ENCODE assay signal across 14 cellular contexts in the genomic region with DNA sequence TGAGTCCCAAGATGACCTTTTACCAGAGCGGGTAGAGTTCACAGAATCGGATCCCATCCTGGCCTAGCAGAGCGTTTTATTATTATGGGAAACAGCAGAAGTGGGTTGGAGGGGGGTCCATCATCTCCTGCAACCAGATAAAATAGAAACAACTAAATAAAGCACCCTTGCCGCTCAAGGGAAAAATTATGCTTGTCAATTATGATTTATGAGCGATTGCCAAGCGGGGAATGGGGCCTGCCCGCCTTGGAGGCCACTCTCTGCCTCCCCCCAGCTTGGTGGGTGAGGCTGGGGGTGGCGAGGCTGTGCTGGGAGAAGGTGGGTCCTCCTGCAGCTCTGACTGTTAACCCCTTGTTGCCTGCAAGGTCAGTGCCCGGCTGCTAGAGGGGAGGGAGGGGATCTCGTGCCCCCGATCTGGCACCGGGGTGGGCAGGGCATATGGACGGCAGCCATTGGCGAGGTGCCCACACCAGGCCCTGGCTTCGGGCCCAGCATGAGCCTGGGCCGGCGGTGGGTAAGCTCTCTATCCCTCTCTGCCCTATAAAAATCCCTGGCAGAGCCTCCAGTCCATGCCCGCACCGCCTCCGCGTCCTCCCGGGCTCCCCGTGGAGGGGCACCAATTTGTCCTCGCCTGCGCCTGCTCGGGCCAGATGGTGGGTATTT.
DNase-seq lines count a peak whose midpoint lies in the region; ATAC-seq and TF ChIP-seq lines count a peak whose summit lies in the region.
"Had no signal": no experiment of that assay in that cellular context is flagged by ENCODE, and none has a peak within 500 bp of the region (broad histone marks: within the 10 kb centered on the region; RNA-seq: fewer than 3 reads in every experiment).

No MANE protein-coding gene starts in this region.

- H3K4me1 ChIP-seq in RWPE2 (ENCODE audit: insufficient read depth, poor library complexity, severe bottlenecking): no peaks in the 10 kb centered on the region
- H3K4me1 ChIP-seq in sigmoid colon: peaks cover 0 to 22% (median 10%) of the 10 kb centered on the region in 4 donors
- H3K4me1 ChIP-seq: uterus had no signal

- intact Hi-C loops in left cardiac atrium (cut with DNase I): no loop called here
- intact Hi-C loops in sigmoid colon (cut with DNase I): no loop called here

- no peak for TF ChIP-seq CTCF in RWPE2 (IDR thresholded peaks at IDR 0.05; ENCODE audit: poor library complexity, severe bottlenecking)
- no peak for TF ChIP-seq CTCF in sigmoid colon (IDR thresholded peaks at IDR 0.05)

- WGBS in sigmoid colon, 2 donors: 35 to 79% methylated on average over 26 of the region's 26 CpGs

- TF ChIP-seq EP300 in sigmoid colon (IDR thresholded peaks at IDR 0.05): no peak

- H3K27ac ChIP-seq in RWPE2 (ENCODE audit: poor library complexity, severe bottlenecking): no peak overlapping the region
- no peak overlapping the region for H3K27ac ChIP-seq in sigmoid colon
- H3K27ac ChIP-seq: BLaER1 treated with 17β-estradiol and CSF1 and Interleukin-3, amounts not matched to agents 10 nM and 100 nM; uterus had no signal

- no peak for TF ChIP-seq POLR2A in sigmoid colon (IDR thresholded peaks at IDR 0.05)

- ATAC-seq in RWPE2 (ENCODE audit: low read depth) (no peak), left cardiac atrium (peak; percentile 71 to 87), HG03039 (IDR thresholded peaks at IDR 0.05; ENCODE audit: unreplicated experiment) (no peak)
- ATAC-seq: activated CD8-positive, alpha-beta T cell treated with anti-CD3 and anti-CD28 coated beads, Interleukin-2, amount 10 ng/mL, durations not matched to agents 7 days and 5 days had no signal

- H3K9me3 ChIP-seq in RWPE2 (ENCODE audit: severe bottlenecking) (no peaks in the 10 kb centered on the region), sigmoid colon (no peaks in the 10 kb centered on the region)
- H3K9me3 ChIP-seq: BLaER1 treated with 17β-estradiol and CSF1 and Interleukin-3, amounts not matched to agents 10 nM and 100 nM; uterus had no signal

- H3K4me3 ChIP-seq in RWPE2 (ENCODE audit: severe bottlenecking) (no peak overlapping the region), sigmoid colon (no peak overlapping the region)
- H3K4me3 ChIP-seq: BLaER1 treated with 17β-estradiol and CSF1 and Interleukin-3, amounts not matched to agents 10 nM and 100 nM; uterus had no signal

- DNase-seq in NCI-H2227 (lab: John Stamatoyannopoulos, UW; ENCODE audit: unreplicated experiment) (peak; percentile 43), NCI-H2227 treated with DMSO at 0.1 percent for 48 hours (lab: John Stamatoyannopoulos, UW) (no peak), RWPE2 (ENCODE audit: low spot score) (peak; percentile 35), left cardiac atrium (no peak), sigmoid colon (peak; percentile 53), NCI-H2081 (lab: John Stamatoyannopoulos, UW) (no peak)
- no peak for DNase-seq in activated effector memory CD4-positive, alpha-beta T cell treated with anti-CD3 and anti-CD28 coated beads, Interleukin-2, amount 50 U/mL, for 16 hours
- DNase-seq: activated CD8-positive, alpha-beta T cell treated with anti-CD3 and anti-CD28 coated beads, Interleukin-2, amount 10 ng/mL, durations not matched to agents 7 days and 5 days; naive B cell; NCI-H187; NCI-H524 treated with DMSO at 0.1 percent for 48 hours had no signal

- H3K36me3 ChIP-seq in RWPE2 (ENCODE audit: low read depth) (no peaks in the 10 kb centered on the region), sigmoid colon (no peaks in the 10 kb centered on the region)
- H3K36me3 ChIP-seq: BLaER1 treated with 17β-estradiol and CSF1 and Interleukin-3, amounts not matched to agents 10 nM and 100 nM; uterus had no signal

- peaks cover 9% of the 10 kb centered on the region for H3K27me3 ChIP-seq in RWPE2 (ENCODE audit: insufficient read depth, poor library complexity, severe bottlenecking)
- H3K27me3 ChIP-seq in sigmoid colon: no peaks in the 10 kb centered on the region
- H3K27me3 ChIP-seq: BLaER1 treated with 17β-estradiol and CSF1 and Interleukin-3, amounts not matched to agents 10 nM and 100 nM; uterus had no signal

Comparison
In these comparisons a context has a peak if more than half of its experiments do, and no peak if none do; other contexts are left out.
1. DNase-seq: peak in NCI-H2227 (single experiment), RWPE2 (single experiment) and sigmoid colon (single experiment); none in NCI-H2227 treated with DMSO at 0.1 percent for 48 hours (single experiment), left cardiac atrium (single experiment), activated effector memory CD4-positive, alpha-beta T cell treated with anti-CD3 and anti-CD28 coated beads, Interleukin-2, amount 50 U/mL, for 16 hours (single experiment) and NCI-H2081 (0 of 2).
2. ATAC-seq: peak in left cardiac atrium (2 of 2); none in RWPE2 (single experiment) and HG03039 (single experiment).